Comparison of ENCODE assay signal across 18 cellular contexts in the genomic region with DNA sequence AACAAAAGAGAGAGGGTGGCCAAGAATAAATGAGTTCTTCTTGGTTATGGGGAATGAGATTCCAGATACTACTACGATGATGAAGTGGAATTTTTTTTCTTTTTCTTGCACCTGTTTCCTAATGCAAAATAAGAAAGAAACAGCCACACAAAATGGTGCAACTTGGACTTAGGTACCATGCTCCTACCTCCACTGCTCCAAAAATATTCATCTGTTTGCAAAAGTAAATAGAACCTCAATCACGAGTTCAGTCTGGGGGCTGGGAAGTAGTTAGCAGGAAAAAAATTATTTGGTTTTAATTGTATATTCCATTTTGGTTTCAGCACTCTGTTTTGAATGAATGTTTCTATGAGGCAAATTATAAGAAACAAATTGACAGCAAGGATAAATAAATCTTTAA.
A peak's percentile ranks its signal among the peaks of the same experiment; 100 is the strongest.
DNase-seq lines count a peak whose midpoint lies in the region; ATAC-seq and TF ChIP-seq lines count a peak whose summit lies in the region.
"Had no signal": no experiment of that assay in that cellular context is flagged by ENCODE, and none has a peak within 500 bp of the region (broad histone marks: within the 10 kb centered on the region; RNA-seq: fewer than 3 reads in every experiment).

No MANE protein-coding gene starts in this region.

- no peak for TF ChIP-seq POLR2A in right lobe of liver (IDR thresholded peaks at IDR 0.05)

- 10% methylated on average over 2 of the region's 2 CpGs for WGBS in right lobe of liver (ENCODE audit: insufficient coverage, low coverage, low lambda C conversion rate, missing lambda C conversion rate)

- intact Hi-C loops in right lobe of liver (cut with DNase I) = no loop called here

- H3K27ac ChIP-seq in right lobe of liver = peak overlapping the region in 2 of 3 donors; percentile 30 to 62
- H3K27ac ChIP-seq: C4-2B had no signal

- H3K4me1 ChIP-seq in right lobe of liver = peaks cover 0 to 46% (median 10%) of the 10 kb centered on the region in 4 donors
- H3K4me1 ChIP-seq: Caco-2 had no signal

- DNase-seq in NCI-H146 (lab: John Stamatoyannopoulos, UW) (peak; percentile 12), NCI-H146 treated with DMSO at 0.1 percent for 48 hours (lab: John Stamatoyannopoulos, UW; ENCODE audit: unreplicated experiment) (no peak), NCI-H748 treated with DMSO at 0.1 percent for 48 hours (lab: John Stamatoyannopoulos, UW) (peak; percentile 49), left lobe of liver (ENCODE audit: low spot score) (peak; percentile 54), right lobe of liver (peak in 1 of 3 donors; percentile 62), iPS-NIHi11 (ENCODE audit: low spot score) (no peak), NAMALWA (ENCODE audit: low spot score) (no peak)
- DNase-seq: 8988T; Caco-2; CD4-positive, CD25-positive, alpha-beta regulatory T cell; CD8-positive, alpha-beta T cell; DMS153; DND-41; GOT3; HFFc6 had no signal

- TF ChIP-seq CTCF in right lobe of liver (IDR thresholded peaks at IDR 0.05) = no peak

- H3K27me3 ChIP-seq in right lobe of liver = no peaks in the 10 kb centered on the region

- no peak overlapping the region for H3K4me3 ChIP-seq in right lobe of liver
- H3K4me3 ChIP-seq: HAP-1 had no signal

- ATAC-seq in left lobe of liver = peak; percentile 80
- peak; percentile 80 to 90 (median 86) for ATAC-seq in right lobe of liver
- ATAC-seq in HG02870 (IDR thresholded peaks at IDR 0.05; ENCODE audit: unreplicated experiment) = no peak
- ATAC-seq: CD8-positive, alpha-beta T cell had no signal

- H3K9me3 ChIP-seq in right lobe of liver = no peaks in the 10 kb centered on the region
- H3K9me3 ChIP-seq: Caco-2, HAP-1 had no signal

- H3K36me3 ChIP-seq in right lobe of liver = no peaks in the 10 kb centered on the region
- H3K36me3 ChIP-seq: HAP-1 had no signal

Comparison
In these comparisons a context has a peak if more than half of its experiments do, and no peak if none do; other contexts are left out.
1. DNase-seq: peak in NCI-H146 (single experiment), NCI-H748 treated with DMSO at 0.1 percent for 48 hours (single experiment) and left lobe of liver (single experiment); none in NCI-H146 treated with DMSO at 0.1 percent for 48 hours (single experiment), iPS-NIHi11 (single experiment) and NAMALWA (single experiment).